Comparison of ENCODE assay signal across 15 cellular contexts in genomic region chr12:105676694-105677093, GRCh38.
DNase-seq lines count a peak whose midpoint lies in the region; ATAC-seq and TF ChIP-seq lines count a peak whose summit lies in the region.
"Had no signal": no experiment of that assay in that cellular context is flagged by ENCODE, and none has a peak within 500 bp of the region (broad histone marks: within the 10 kb centered on the region; RNA-seq: fewer than 3 reads in every experiment).

No MANE protein-coding gene starts in this region.

- intact Hi-C loops in colonic mucosa (cut with DNase I): no loop called here

- H3K4me3 ChIP-seq in colonic mucosa: no peak overlapping the region
- no peak overlapping the region for H3K4me3 ChIP-seq in mucosa of rectum (ENCODE audit: low read length in 2 of 2)
- H3K4me3 ChIP-seq: spleen had no signal

- DNase-seq in COLO668 (lab: John Stamatoyannopoulos, UW; ENCODE audit: unreplicated experiment) (peak; percentile 23), LoVo (ENCODE audit: low spot score) (peak; percentile 56), colonic mucosa (peak; percentile 80), D341Med (ENCODE audit: low spot score) (no peak), DMS79 treated with DMSO at 0.1 percent for 48 hours (lab: John Stamatoyannopoulos, UW) (no peak), inferior parietal cortex (ENCODE audit: extremely low spot score) (no peak)
- DNase-seq: activated CD4-positive, alpha-beta memory T cell treated with anti-CD3 and anti-CD28 coated beads, Interleukin-2, amount 10 ng/mL, durations not matched to agents 7 days and 5 days; Calu3; NCI-H345; nucleus accumbens; spleen; stimulated activated naive CD4-positive, alpha-beta T cell; SW 1271 had no signal

- H3K9ac ChIP-seq in colonic mucosa (ENCODE audit: low read depth in 2 of 2, low read length in 2 of 2) (no peak overlapping the region), mucosa of rectum (ENCODE audit: low read depth in 1 of 2, low read length in 2 of 2) (no peak overlapping the region)

- H3K9me3 ChIP-seq in colonic mucosa (no peaks in the 10 kb centered on the region), mucosa of rectum (ENCODE audit: control insufficient read depth in 2 of 2, low read length in 2 of 2) (no peaks in the 10 kb centered on the region)
- H3K9me3 ChIP-seq: spleen had no signal

- no peak for ATAC-seq in HG02938 (IDR thresholded peaks at IDR 0.05; ENCODE audit: unreplicated experiment)

- TF ChIP-seq CTCF in colonic mucosa (IDR thresholded peaks at IDR 0.05): no peak

- H3K27me3 ChIP-seq in colonic mucosa (no peaks in the 10 kb centered on the region), mucosa of rectum (ENCODE audit: control insufficient read depth in 2 of 2, insufficient read depth in 2 of 2, low read length in 2 of 2) (no peaks in the 10 kb centered on the region)
- H3K27me3 ChIP-seq: spleen had no signal

- peak overlapping the region; percentile 24 for H3K27ac ChIP-seq in colonic mucosa
- H3K27ac ChIP-seq in mucosa of rectum (ENCODE audit: low read depth in 2 of 2, low read length in 2 of 2): peak overlapping the region; percentile 61 to 74
- H3K27ac ChIP-seq: spleen had no signal

- H3K36me3 ChIP-seq in colonic mucosa (no peaks in the 10 kb centered on the region), mucosa of rectum (ENCODE audit: control insufficient read depth in 2 of 2, insufficient read depth in 2 of 2, low read length in 2 of 2) (no peaks in the 10 kb centered on the region)
- H3K36me3 ChIP-seq: spleen had no signal

- H3K4me1 ChIP-seq in colonic mucosa: no peaks in the 10 kb centered on the region
- peaks cover 17 to 19% of the 10 kb centered on the region in 2 donors for H3K4me1 ChIP-seq in mucosa of rectum (ENCODE audit: control insufficient read depth in 2 of 2, insufficient read depth in 2 of 2, low read length in 2 of 2)

Comparison
In these comparisons a context has a peak if more than half of its experiments do, and no peak if none do; other contexts are left out.
1. DNase-seq: peak in COLO668 (single experiment), LoVo (single experiment) and colonic mucosa (single experiment); none in D341Med (single experiment), DMS79 treated with DMSO at 0.1 percent for 48 hours (single experiment) and inferior parietal cortex (single experiment).